9 cellular contexts compared by ENCODE assay signal in genomic region chr17:79612468-79613194, GRCh38. TPM values are rescaled to one million over a fixed set of nuclear protein-coding genes. Genes with fewer than 3 reads are reported as not detected.
DNase-seq lines count a peak whose midpoint lies in the region; ATAC-seq, FAIRE-seq and TF ChIP-seq lines count a peak whose summit lies in the region.
"Had no signal": no experiment of that assay in that cellular context is flagged by ENCODE, and none has a peak within 500 bp of the region (broad histone marks: within the 10 kb centered on the region; RNA-seq: fewer than 3 reads in every experiment).

No MANE protein-coding gene starts in this region.

- H3K36me3 ChIP-seq in BJ (ENCODE audit: control insufficient read depth, insufficient read depth, low read length), result no peaks in the 10 kb centered on the region

- no peak for FAIRE-seq in GM18507 (lab: Jason Lieb, UNC)

- DNase-seq in BJ (ENCODE audit: low read depth) (no peak), GM18507 (ENCODE audit: extremely low spot score, insufficient read length, low read depth) (peak; percentile 15), NCI-H460 (ENCODE audit: extremely low read depth, low read depth) (peak; percentile 72), activated T-cell treated with anti-CD3 and anti-CD28 coated beads for 48 hours (ENCODE audit: low read depth) (peak; percentile 58), head of caudate nucleus (peak; percentile 39 to 88 (median 76))
- DNase-seq in stimulated activated CD4-positive, alpha-beta T cell treated with anti-CD3 and anti-CD28 coated beads, Interleukin-2, amount 100 ng/mL, for 48 hours, result peak; percentile 47 to 55

- no peak for ATAC-seq in GM18858 (IDR thresholded peaks at IDR 0.05; ENCODE audit: unreplicated experiment)
- no peak for ATAC-seq in HG02885 (IDR thresholded peaks at IDR 0.05; ENCODE audit: poor library complexity, unreplicated experiment)

- CTCF ChIA-PET in BJ (lab: Yijun Ruan, JAX), result interaction anchor here (1.3 to 2.0 kb wide), 3 partner anchors 8 to 26 kb away, joined by 3 to 5 read pairs (median 4); no protein-coding TSS in a partner anchor

- peaks cover 18% of the 10 kb centered on the region for H3K27me3 ChIP-seq in BJ (ENCODE audit: control insufficient read depth, insufficient read depth, low read length)

- no peak overlapping the region for H3K4me3 ChIP-seq in BJ (ENCODE audit: low read depth, low read length)

- TF ChIP-seq CTCF in BJ (IDR thresholded peaks at IDR 0.05; ENCODE audit: insufficient read depth, low read depth, low read length), result peak; percentile 47

- intact Hi-C loops in head of caudate nucleus (cut with DNase I), result no loop called here

- POLR2A ChIA-PET in BJ (lab: Charles Lee), result no interaction called here

RNA-seq across cellular contexts. Expression of gene RBFOX3, which starts 1.8 kb away (rescaled TPM):
- polyA plus RNA-seq in BJ (2011; rRNA removed), result 0.06 TPM in 1 of 2 replicates, not detected in the other
- not detected in 2 replicates for polyA minus RNA-seq in BJ (2011; rRNA and poly(A)+ RNA removed)
- total RNA-seq in NCI-H460 (2014; rRNA removed; shearing (Covaris generic)), result 0.07 and 0.32 TPM in 2 replicates
- polyA plus RNA-seq in NCI-H460 (2014; cell fraction: nucleus; rRNA removed), result not detected in 2 replicates
- polyA plus RNA-seq: IgD-negative memory B cell had no signal
